ENCODE assay signal across 1 cellular context in the genomic region with DNA sequence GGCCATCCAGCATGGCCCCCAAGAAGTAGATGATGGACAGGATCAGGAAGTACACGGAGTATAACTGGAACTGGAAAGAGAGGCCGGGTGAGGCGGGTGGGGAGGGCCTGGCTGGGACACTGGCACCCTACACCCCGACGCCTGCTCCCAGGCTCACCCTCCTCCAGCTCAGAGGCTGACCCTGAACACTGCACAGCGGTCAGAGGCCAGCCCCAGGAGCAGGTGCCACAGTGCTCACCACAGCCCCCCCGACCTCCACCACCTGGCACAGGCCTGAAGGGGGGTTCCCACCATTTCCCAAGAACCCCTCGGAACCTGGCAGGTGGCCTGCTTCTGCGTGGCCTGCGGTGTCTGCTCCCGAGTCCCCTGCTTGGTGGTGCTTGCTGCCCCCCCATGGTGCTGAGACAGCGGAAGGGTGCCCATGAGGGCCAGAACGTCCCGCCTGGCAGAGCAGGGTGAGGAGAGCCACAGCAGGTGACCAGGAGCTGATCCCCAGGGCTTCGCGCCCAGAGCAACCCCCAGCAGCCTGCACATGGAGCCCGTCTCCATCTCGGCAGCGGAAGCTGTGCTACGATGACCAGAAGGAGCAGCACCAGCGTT.
TF ChIP-seq lines count a peak whose summit lies in the region.

No MANE protein-coding gene starts in this region.

TF ChIP-seq in SK-N-SH, 30 proteins besides CTCF, POLR2A, EP300 and RAD21 (continued from another document):
- TF ChIP-seq, protein P1, sequence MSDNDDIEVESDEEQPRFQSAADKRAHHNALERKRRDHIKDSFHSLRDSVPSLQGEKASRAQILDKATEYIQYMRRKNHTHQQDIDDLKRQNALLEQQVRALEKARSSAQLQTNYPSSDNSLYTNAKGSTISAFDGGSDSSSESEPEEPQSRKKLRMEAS (IDR thresholded peaks at IDR 0.05; ENCODE audit: low read depth) = no peak
- TF ChIP-seq, protein P2, sequence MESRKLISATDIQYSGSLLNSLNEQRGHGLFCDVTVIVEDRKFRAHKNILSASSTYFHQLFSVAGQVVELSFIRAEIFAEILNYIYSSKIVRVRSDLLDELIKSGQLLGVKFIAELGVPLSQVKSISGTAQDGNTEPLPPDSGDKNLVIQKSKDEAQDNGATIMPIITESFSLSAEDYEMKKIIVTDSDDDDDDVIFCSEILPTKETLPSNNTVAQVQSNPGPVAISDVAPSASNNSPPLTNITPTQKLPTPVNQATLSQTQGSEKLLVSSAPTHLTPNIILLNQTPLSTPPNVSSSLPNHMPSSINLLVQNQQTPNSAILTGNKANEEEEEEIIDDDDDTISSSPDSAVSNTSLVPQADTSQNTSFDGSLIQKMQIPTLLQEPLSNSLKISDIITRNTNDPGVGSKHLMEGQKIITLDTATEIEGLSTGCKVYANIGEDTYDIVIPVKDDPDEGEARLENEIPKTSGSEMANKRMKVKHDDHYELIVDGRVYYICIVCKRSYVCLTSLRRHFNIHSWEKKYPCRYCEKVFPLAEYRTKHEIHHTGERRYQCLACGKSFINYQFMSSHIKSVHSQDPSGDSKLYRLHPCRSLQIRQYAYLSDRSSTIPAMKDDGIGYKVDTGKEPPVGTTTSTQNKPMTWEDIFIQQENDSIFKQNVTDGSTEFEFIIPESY (IDR thresholded peaks at IDR 0.05; ENCODE audit: borderline replicate concordance, low read depth) = no peak
- TF ChIP-seq RFX5 (IDR thresholded peaks at IDR 0.05; ENCODE audit: low read length) = no peak
- TF ChIP-seq, protein P3, sequence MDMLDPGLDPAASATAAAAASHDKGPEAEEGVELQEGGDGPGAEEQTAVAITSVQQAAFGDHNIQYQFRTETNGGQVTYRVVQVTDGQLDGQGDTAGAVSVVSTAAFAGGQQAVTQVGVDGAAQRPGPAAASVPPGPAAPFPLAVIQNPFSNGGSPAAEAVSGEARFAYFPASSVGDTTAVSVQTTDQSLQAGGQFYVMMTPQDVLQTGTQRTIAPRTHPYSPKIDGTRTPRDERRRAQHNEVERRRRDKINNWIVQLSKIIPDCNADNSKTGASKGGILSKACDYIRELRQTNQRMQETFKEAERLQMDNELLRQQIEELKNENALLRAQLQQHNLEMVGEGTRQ (IDR thresholded peaks at IDR 0.05; ENCODE audit: borderline replicate concordance, low read depth, low read length) = no peak
- TF ChIP-seq TAF1 (IDR thresholded peaks at IDR 0.05; ENCODE audit: borderline replicate concordance, low read depth, low read length) = no peak
- TF ChIP-seq, protein P4, sequence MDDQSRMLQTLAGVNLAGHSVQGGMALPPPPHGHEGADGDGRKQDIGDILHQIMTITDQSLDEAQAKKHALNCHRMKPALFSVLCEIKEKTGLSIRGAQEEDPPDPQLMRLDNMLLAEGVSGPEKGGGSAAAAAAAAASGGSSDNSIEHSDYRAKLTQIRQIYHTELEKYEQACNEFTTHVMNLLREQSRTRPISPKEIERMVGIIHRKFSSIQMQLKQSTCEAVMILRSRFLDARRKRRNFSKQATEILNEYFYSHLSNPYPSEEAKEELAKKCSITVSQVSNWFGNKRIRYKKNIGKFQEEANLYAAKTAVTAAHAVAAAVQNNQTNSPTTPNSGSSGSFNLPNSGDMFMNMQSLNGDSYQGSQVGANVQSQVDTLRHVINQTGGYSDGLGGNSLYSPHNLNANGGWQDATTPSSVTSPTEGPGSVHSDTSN (IDR thresholded peaks at IDR 0.05) = no peak
- TF ChIP-seq GABPA (IDR thresholded peaks at IDR 0.05; ENCODE audit: low read depth) = no peak
- no peak for TF ChIP-seq TEAD4 (IDR thresholded peaks at IDR 0.05; ENCODE audit: borderline replicate concordance, insufficient read depth)
- TF ChIP-seq FOSL2 (IDR thresholded peaks at IDR 0.05; ENCODE audit: borderline replicate concordance, low read depth) = no peak
